Comparison of ENCODE assay signal across 23 cellular contexts in genomic region chr6:108953681-108954080, GRCh38.
"Had no signal": no experiment of that assay in that cellular context is flagged by ENCODE, and none has a peak within 500 bp of the region (broad histone marks: within the 10 kb centered on the region; RNA-seq: fewer than 3 reads in every experiment).

No MANE protein-coding gene starts in this region.

- DNase-seq: activated CD4-positive, alpha-beta memory T cell treated with anti-CD3 and anti-CD28 coated beads for 36 hours; activated CD4-positive, alpha-beta T cell treated with anti-CD3 and anti-CD28 coated beads for 4 hours; activated CD4-positive, CD25-positive, alpha-beta regulatory T cell; activated effector memory CD4-positive, alpha-beta T cell treated with anti-CD3 and anti-CD28 coated beads, Interleukin-2, amount 50 U/mL, for 16 hours; activated naive CD4-positive, alpha-beta T cell treated with anti-CD3 and anti-CD28 coated beads, Interleukin-2, amount 50 U/mL, for 16 hours; activated naive CD8-positive, alpha-beta T cell treated with anti-CD3 and anti-CD28 coated beads, Interleukin-2, amount 50 U/mL, for 24 hours; activated T-cell treated with anti-CD3 and anti-CD28 coated beads for 4 hours; caudate nucleus; dorsolateral prefrontal cortex; effector memory CD8-positive, alpha-beta T cell; glutamatergic neuron; immature natural killer cell; left ventricle myocardium inferior; midbrain; natural killer cell; ovary; substantia nigra; tibial artery had no signal

- H3K27ac ChIP-seq: dorsolateral prefrontal cortex, hepatocyte, neutrophil, ovary, prostate gland, tibial artery had no signal

- H3K9me3 ChIP-seq: esophagus muscularis mucosa, left ventricle myocardium inferior, neutrophil, ovary, prostate gland, right atrium auricular region, tibial artery had no signal

- H3K4me3 ChIP-seq: dorsolateral prefrontal cortex, hepatocyte, left ventricle myocardium inferior, ovary, prostate gland, right atrium auricular region, tibial artery had no signal

- H3K36me3 ChIP-seq: esophagus muscularis mucosa, left ventricle myocardium inferior, neutrophil, ovary, prostate gland, right atrium auricular region, tibial artery had no signal

- H2AFZ ChIP-seq: hepatocyte had no signal

- H3K4me2 ChIP-seq: hepatocyte had no signal

- H3K79me2 ChIP-seq: hepatocyte had no signal

- ATAC-seq: activated naive CD8-positive, alpha-beta T cell treated with anti-CD3 and anti-CD28 coated beads, Interleukin-2, amount 50 U/mL, for 24 hours; effector memory CD8-positive, alpha-beta T cell; natural killer cell had no signal

- H3K27me3 ChIP-seq: dorsolateral prefrontal cortex, esophagus muscularis mucosa, hepatocyte, neutrophil, ovary, right atrium auricular region, tibial artery had no signal

- H3K4me1 ChIP-seq: prostate gland had no signal
